In the genomic region with DNA sequence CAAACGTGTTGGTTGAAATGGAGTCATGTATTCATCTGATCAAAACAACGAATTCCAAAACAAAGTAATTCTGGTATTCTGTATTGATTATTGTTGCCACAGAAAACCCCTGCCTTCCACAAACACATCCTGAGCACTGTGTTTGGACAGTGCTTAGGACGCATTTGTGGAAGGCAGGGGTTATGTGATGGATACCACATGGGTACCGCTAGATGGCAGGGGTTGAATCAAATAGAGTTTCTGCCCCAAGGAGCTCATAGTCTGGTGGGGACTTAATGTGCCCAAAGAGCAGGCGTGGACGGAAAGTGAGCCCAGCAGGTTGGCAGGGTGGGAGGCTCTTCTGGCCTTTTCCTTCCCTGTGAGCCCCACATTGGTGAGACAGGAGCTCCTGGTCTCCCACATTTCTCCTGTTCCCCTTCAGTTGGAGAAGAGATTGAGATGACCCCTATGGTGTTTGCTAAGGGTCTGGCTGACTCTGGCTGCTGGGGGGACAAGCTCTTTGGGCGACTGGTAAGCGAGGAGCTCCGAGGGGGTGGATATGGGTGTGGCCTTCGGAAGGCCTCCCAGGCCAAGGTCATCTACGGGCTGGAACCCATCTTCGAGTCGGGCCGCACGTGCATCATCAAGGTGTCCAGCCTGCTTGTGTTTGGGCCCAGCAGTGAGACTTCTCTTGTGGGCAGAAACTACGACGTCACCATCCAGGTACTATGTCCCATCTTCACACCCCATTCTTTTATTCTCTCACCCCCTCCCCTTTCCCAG, we compare ENCODE assay signal across 1 cellular context.
TF ChIP-seq lines count a peak whose summit lies in the region.

No MANE protein-coding gene starts in this region.

TF ChIP-seq in GM12878, 131 proteins besides CTCF, POLR2A, EP300 and RAD21:
- no peak for TF ChIP-seq TCF7 (IDR thresholded peaks at IDR 0.05; ENCODE audit: borderline replicate concordance)
- no peak for TF ChIP-seq YY1 (IDR thresholded peaks at IDR 0.05; ENCODE audit: low read depth, low read length)
TF ChIP-seq in GM12878: peak in this region for 0.
